11 cellular contexts compared by ENCODE assay signal in the genomic region with DNA sequence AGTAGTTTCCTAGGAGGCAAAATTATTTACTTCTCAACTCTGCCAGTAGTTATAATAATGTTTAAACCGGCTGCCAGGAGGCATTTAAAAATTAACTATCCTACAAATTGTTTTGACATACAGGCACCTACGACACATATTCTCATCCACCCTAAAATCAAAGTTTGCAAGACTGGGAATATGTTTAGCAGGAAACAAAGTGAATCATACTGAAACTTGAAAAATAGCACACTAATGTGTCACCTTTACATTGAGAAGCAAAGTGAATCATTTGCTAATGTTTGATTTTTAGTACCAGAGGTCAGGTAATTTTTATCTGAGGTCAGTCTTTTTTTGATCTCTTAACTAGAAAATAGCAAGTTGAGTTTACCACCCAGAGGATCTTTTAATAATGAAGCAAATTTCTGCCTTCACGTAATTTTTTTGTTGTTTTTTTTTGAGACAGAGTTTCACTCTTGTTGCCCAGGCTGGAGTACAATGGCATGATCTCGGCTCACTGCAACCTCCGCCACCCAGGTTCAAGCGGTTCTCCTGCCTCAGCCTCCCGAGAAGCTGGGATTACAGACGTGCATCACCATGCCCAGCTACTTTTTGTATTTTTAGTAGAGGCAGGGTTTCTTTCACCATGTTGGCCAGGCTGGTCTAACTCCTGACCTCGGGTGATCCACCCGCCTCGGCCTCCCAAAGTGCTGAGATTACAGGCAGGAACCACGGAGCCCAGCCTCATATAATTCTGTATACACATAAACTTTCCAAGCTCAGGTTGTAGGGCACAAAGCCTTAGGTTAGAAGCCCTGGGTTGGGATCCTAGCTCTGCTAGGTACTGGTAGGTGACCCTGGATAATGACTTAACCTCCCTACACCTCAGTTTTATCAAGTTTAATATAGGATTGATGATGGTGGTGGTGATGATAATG.
DNase-seq lines count a peak whose midpoint lies in the region; ATAC-seq and TF ChIP-seq lines count a peak whose summit lies in the region.
"Had no signal": no experiment of that assay in that cellular context is flagged by ENCODE, and none has a peak within 500 bp of the region (broad histone marks: within the 10 kb centered on the region; RNA-seq: fewer than 3 reads in every experiment).

No MANE protein-coding gene starts in this region.

- no peaks in the 10 kb centered on the region for H3K9me3 ChIP-seq in upper lobe of left lung
- no peaks in the 10 kb centered on the region for H3K9me3 ChIP-seq in right cardiac atrium (ENCODE audit: control insufficient read depth, low read length)

- TF ChIP-seq CTCF in fibroblast of the aortic adventitia (IDR thresholded peaks at IDR 0.05; ENCODE audit: insufficient read depth, low read length): no peak
- TF ChIP-seq CTCF in upper lobe of left lung (IDR thresholded peaks at IDR 0.05): no peak

- no peak for TF ChIP-seq POLR2A in upper lobe of left lung (IDR thresholded peaks at IDR 0.05)

- H3K27ac ChIP-seq in upper lobe of left lung (no peak overlapping the region), right cardiac atrium (ENCODE audit: low read length) (no peak overlapping the region)
- H3K27ac ChIP-seq: KMS-11 had no signal

- WGBS in upper lobe of left lung, 2 donors: 86 to 91% methylated on average over 12 of the region's 12 CpGs
- 88% methylated on average over 12 of the region's 12 CpGs for WGBS in right cardiac atrium

- DNase-seq in Caki2 (ENCODE audit: low read depth): peak; percentile 95
- DNase-seq in LHCN-M2 (ENCODE audit: low read depth): peak; percentile 78
- DNase-seq in fibroblast of the aortic adventitia (ENCODE audit: low read depth): peak; percentile 69
- DNase-seq in upper lobe of left lung: no peak
- no peak for DNase-seq in C1 segment of cervical spinal cord (lab: John Stamatoyannopoulos, UW)
- no peak for DNase-seq in occipital lobe (lab: John Stamatoyannopoulos, UW)
- no peak for DNase-seq in right cardiac atrium
- DNase-seq: activated CD4-positive, alpha-beta T cell treated with anti-CD3 and anti-CD28 coated beads, Interleukin-2, amount 50 U/mL, for 1 hour; DND-41 had no signal

- H3K4me1 ChIP-seq in upper lobe of left lung: peaks cover 0 to 5% (median 0%) of the 10 kb centered on the region in 4 donors
- H3K4me1 ChIP-seq in right cardiac atrium (ENCODE audit: control insufficient read depth, insufficient read depth, low read length): no peaks in the 10 kb centered on the region

- H3K27me3 ChIP-seq in upper lobe of left lung (no peaks in the 10 kb centered on the region), right cardiac atrium (ENCODE audit: control insufficient read depth, insufficient read depth) (no peaks in the 10 kb centered on the region)

- H3K36me3 ChIP-seq in upper lobe of left lung: no peaks in the 10 kb centered on the region

- H3K4me3 ChIP-seq in fibroblast of the aortic adventitia (ENCODE audit: low read depth, low read length) (no peak overlapping the region), upper lobe of left lung (no peak overlapping the region), right cardiac atrium (ENCODE audit: low read length) (no peak overlapping the region)

- intact Hi-C loops in right cardiac atrium (cut with DNase I): no loop called here

- in situ Hi-C loops in Caki2 (cut with HindIII; ENCODE audit: low pct_unique_long_range_greater_than_20kb, low sequenced_read_pairs): no loop called here

- ATAC-seq in GM21423 (IDR thresholded peaks at IDR 0.05; ENCODE audit: unreplicated experiment) (peak; percentile 84), upper lobe of left lung (ENCODE audit: low FRiP score in 2 of 2) (no peak), right cardiac atrium (no peak)

- no peak for TF ChIP-seq EP300 in upper lobe of left lung (IDR thresholded peaks at IDR 0.05)

Comparison
In these comparisons a context has a peak if more than half of its experiments do, and no peak if none do; other contexts are left out.
1. DNase-seq: peak in Caki2 (single experiment), LHCN-M2 (single experiment) and fibroblast of the aortic adventitia (single experiment); none in upper lobe of left lung (0 of 2), C1 segment of cervical spinal cord (0 of 14), occipital lobe (single experiment) and right cardiac atrium (0 of 3).